ENCODE assay signal across 8 cellular contexts in genomic region chr14:77040309-77040994, GRCh38. TPM values are rescaled to one million over a fixed set of nuclear protein-coding genes. Genes with fewer than 3 reads are reported as not detected.
A peak's percentile ranks its signal among the peaks of the same experiment; 100 is the strongest.
DNase-seq lines count a peak whose midpoint lies in the region; ATAC-seq and TF ChIP-seq lines count a peak whose summit lies in the region.

No MANE protein-coding gene starts in this region.

- intact Hi-C loops in colonic mucosa (cut with DNase I) = no loop called here

- peak; percentile 96 for DNase-seq in AG10803 (ENCODE audit: low read depth)
- peak; percentile 53 for DNase-seq in GM19240 (ENCODE audit: insufficient read length, low spot score)
- peak; percentile 100 for DNase-seq in NCI-H524 treated with DMSO at 0.1 percent for 48 hours (lab: John Stamatoyannopoulos, UW)
- peak; percentile 96 for DNase-seq in activated CD4-positive, alpha-beta T cell treated with anti-CD3 and anti-CD28 coated beads for 48 hours
- peak; percentile 100 for DNase-seq in colonic mucosa
- peak; percentile 99 for DNase-seq in left lobe of liver (ENCODE audit: low spot score)
- DNase-seq in stimulated activated CD4-positive, alpha-beta T cell treated with anti-CD3 and anti-CD28 coated beads, Interleukin-2, amount 100 ng/mL, for 24 hours = peak; percentile 94 to 96

- H3K4me1 ChIP-seq in colonic mucosa = peaks cover 27% of the 10 kb centered on the region

- no peaks in the 10 kb centered on the region for H3K27me3 ChIP-seq in colonic mucosa

- ATAC-seq in HG03460 (IDR thresholded peaks at IDR 0.05; ENCODE audit: unreplicated experiment) (peak; percentile 52), left lobe of liver (peak; percentile 72)

- H3K4me3 ChIP-seq in AG10803 (ENCODE audit: low read length) = peak overlapping the region; percentile 42
- peak overlapping the region; percentile 11 for H3K4me3 ChIP-seq in colonic mucosa

- H3K27ac ChIP-seq in colonic mucosa = peak overlapping the region; percentile 80

- TF ChIP-seq CTCF in AG10803 (conservative IDR thresholded peaks at IDR 0.05; ENCODE audit: low read length) (no peak), colonic mucosa (IDR thresholded peaks at IDR 0.05) (no peak)

- no peaks in the 10 kb centered on the region for H3K9me3 ChIP-seq in colonic mucosa

- H3K36me3 ChIP-seq in colonic mucosa = no peaks in the 10 kb centered on the region

- peak overlapping the region; percentile 45 to 90 for H3K9ac ChIP-seq in colonic mucosa (ENCODE audit: low read depth in 2 of 2, low read length in 2 of 2)

RNA-seq across cellular contexts. Expression of gene IRF2BPL, which starts 11.9 kb away (rescaled TPM):
- 10 to 100 TPM; 18.3 to 27.1 TPM for total RNA-seq in colonic mucosa
- 18.1 TPM for total RNA-seq in left lobe of liver

RNA-seq across cellular contexts. Expression of gene CIPC, which starts 57.6 kb away (rescaled TPM):
- total RNA-seq in colonic mucosa (10 to 100 TPM; 18.2 to 38.4 TPM), left lobe of liver (11.8 TPM)

Comparison
In these comparisons a context has a peak if more than half of its experiments do, and no peak if none do; other contexts are left out.
1. Peak in every context shown above with its lines: DNase-seq, ATAC-seq, H3K4me3 ChIP-seq and H3K27ac ChIP-seq.